In the genomic region with DNA sequence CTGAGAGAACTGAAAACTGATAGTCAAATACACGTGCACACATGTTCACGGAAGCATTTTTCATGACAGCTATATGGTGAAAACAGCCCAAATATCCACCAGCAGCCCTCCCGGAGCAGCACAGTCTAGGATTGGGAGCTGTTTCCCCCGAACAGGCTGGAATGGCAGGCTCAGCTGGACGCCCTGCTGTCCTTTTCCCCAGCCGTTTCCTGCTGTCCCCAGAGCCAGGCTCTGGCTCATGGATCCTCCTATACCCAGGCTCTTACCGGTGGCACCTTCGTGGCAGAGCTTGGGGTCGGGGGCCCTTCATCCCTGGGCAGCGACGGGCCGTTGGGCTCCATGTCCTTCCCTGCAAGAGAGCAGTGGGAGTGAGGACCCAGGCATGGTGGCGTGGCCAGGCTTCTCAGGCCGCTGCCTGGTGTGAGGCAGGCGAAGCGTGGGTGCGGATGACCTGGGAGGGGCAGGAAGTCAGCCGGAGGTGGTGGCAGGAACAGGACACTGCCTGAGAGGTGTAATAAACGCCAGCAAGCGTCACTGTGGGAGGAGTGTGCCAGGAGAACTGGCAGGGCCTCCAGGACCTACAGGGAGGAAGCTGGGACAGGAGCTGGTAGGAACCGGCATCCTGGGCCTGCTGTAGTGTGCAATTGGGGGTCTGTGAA, we compare ENCODE assay signal across 12 cellular contexts. TPM values are rescaled to one million over a fixed set of nuclear protein-coding genes. Genes with fewer than 3 reads are reported as not detected.
DNase-seq lines count a peak whose midpoint lies in the region; ATAC-seq and TF ChIP-seq lines count a peak whose summit lies in the region.
"Had no signal": no experiment of that assay in that cellular context is flagged by ENCODE, and none has a peak within 500 bp of the region (broad histone marks: within the 10 kb centered on the region; RNA-seq: fewer than 3 reads in every experiment).

No MANE protein-coding gene starts in this region.

- H3K27me3 Mint-ChIP-seq in activated CD4-positive, alpha-beta T cell treated with anti-CD3 and anti-CD28 coated beads, Interleukin-2, amount 10 ng/mL, durations not matched to agents 24 days and 14 days: no peaks in the 10 kb centered on the region
- H3K27me3 Mint-ChIP-seq: activated CD4-positive, alpha-beta memory T cell treated with anti-CD3 and anti-CD28 coated beads for 36 hours had no signal

- no peak overlapping the region for H3K4me3 Mint-ChIP-seq in activated CD4-positive, alpha-beta T cell treated with anti-CD3 and anti-CD28 coated beads, Interleukin-2, amount 10 ng/mL, durations not matched to agents 24 days and 14 days
- H3K4me3 Mint-ChIP-seq: activated CD4-positive, alpha-beta memory T cell treated with anti-CD3 and anti-CD28 coated beads for 36 hours had no signal

- H4K20me1 ChIP-seq in smooth muscle cell (ENCODE audit: low read depth): peaks cover 60% of the 10 kb centered on the region

- no peak for ATAC-seq in lung (ENCODE audit: insufficient read depth, low FRiP score)
- ATAC-seq: activated naive CD4-positive, alpha-beta T cell treated with anti-CD3 and anti-CD28 coated beads, Interleukin-2, amount 50 U/mL, for 72 hours had no signal

- no peak for TF ChIP-seq POLR2A in tibial nerve (IDR thresholded peaks at IDR 0.05)

- H3K27ac ChIP-seq in lung (ENCODE audit: low read depth in 1 of 2, low read length in 1 of 2) (peak overlapping the region in 1 of 2 donors; percentile 84), tibial nerve (peak overlapping the region; percentile 21 to 77 (median 56)), smooth muscle cell (ENCODE audit: low read depth) (no peak overlapping the region)

- H3K79me2 ChIP-seq in smooth muscle cell (ENCODE audit: low read depth): no peaks in the 10 kb centered on the region

- H3K4me1 Mint-ChIP-seq in activated CD4-positive, alpha-beta T cell treated with anti-CD3 and anti-CD28 coated beads, Interleukin-2, amount 10 ng/mL, durations not matched to agents 24 days and 14 days: no peaks in the 10 kb centered on the region

- no peaks in the 10 kb centered on the region for H3K9me3 Mint-ChIP-seq in activated CD4-positive, alpha-beta T cell treated with anti-CD3 and anti-CD28 coated beads, Interleukin-2, amount 10 ng/mL, durations not matched to agents 24 days and 14 days
- H3K9me3 Mint-ChIP-seq: activated CD4-positive, alpha-beta memory T cell treated with anti-CD3 and anti-CD28 coated beads for 36 hours; activated naive CD4-positive, alpha-beta T cell treated with anti-CD3 and anti-CD28 coated beads, Interleukin-2, amount 50 U/mL, for 72 hours had no signal

- 53 to 62% methylated on average over 21 of the region's 21 CpGs for WGBS in lung, 2 donors
- WGBS in tibial nerve, 2 donors: 81 to 82% methylated on average over 15 to 19 of the region's 21 CpGs
- 96% methylated on average over 21 of the region's 21 CpGs for WGBS in smooth muscle cell (ENCODE audit: low lambda C conversion rate)

- H3K27me3 ChIP-seq in NT2/D1 (ENCODE audit: insufficient read depth, insufficient read length): no peaks in the 10 kb centered on the region
- H3K27me3 ChIP-seq in lung (ENCODE audit: control insufficient read depth, insufficient read depth): no peaks in the 10 kb centered on the region
- H3K27me3 ChIP-seq in tibial nerve: no peaks in the 10 kb centered on the region
- H3K27me3 ChIP-seq in smooth muscle cell (ENCODE audit: low read depth): no peaks in the 10 kb centered on the region

- peaks cover 67% of the 10 kb centered on the region for H3K36me3 ChIP-seq in NT2/D1 (ENCODE audit: insufficient read depth, insufficient read length, low read length)
- H3K36me3 ChIP-seq in lung (ENCODE audit: control insufficient read depth in 2 of 2, insufficient read depth in 2 of 2, low read length in 2 of 2): peaks cover 0 to 26% of the 10 kb centered on the region in 2 donors
- H3K36me3 ChIP-seq in tibial nerve: peaks cover 0 to 56% (median 5%) of the 10 kb centered on the region in 3 donors
- no peaks in the 10 kb centered on the region for H3K36me3 ChIP-seq in smooth muscle cell (ENCODE audit: low read depth)

- H3K27ac Mint-ChIP-seq in activated CD4-positive, alpha-beta T cell treated with anti-CD3 and anti-CD28 coated beads, Interleukin-2, amount 10 ng/mL, durations not matched to agents 24 days and 14 days: no peak overlapping the region
- H3K27ac Mint-ChIP-seq: activated CD4-positive, alpha-beta memory T cell treated with anti-CD3 and anti-CD28 coated beads for 36 hours; activated naive CD4-positive, alpha-beta T cell treated with anti-CD3 and anti-CD28 coated beads, Interleukin-2, amount 50 U/mL, for 72 hours had no signal

- H3K9ac ChIP-seq in NT2/D1 (ENCODE audit: insufficient read length, low read depth): peak overlapping the region; percentile 5
- H3K9ac ChIP-seq in smooth muscle cell (ENCODE audit: low read depth): no peak overlapping the region

- no peak overlapping the region for H2AFZ ChIP-seq in smooth muscle cell (ENCODE audit: low read depth)

- H3K4me2 ChIP-seq in smooth muscle cell: no peak overlapping the region

- peak in 1 of 2 donors; percentile 15 for TF ChIP-seq EP300 in tibial nerve (IDR thresholded peaks at IDR 0.05)

- H3K36me3 Mint-ChIP-seq in activated CD4-positive, alpha-beta T cell treated with anti-CD3 and anti-CD28 coated beads, Interleukin-2, amount 10 ng/mL, durations not matched to agents 24 days and 14 days (ENCODE audit: low read depth): no peaks in the 10 kb centered on the region
- H3K36me3 Mint-ChIP-seq: activated CD4-positive, alpha-beta memory T cell treated with anti-CD3 and anti-CD28 coated beads for 36 hours; activated naive CD4-positive, alpha-beta T cell treated with anti-CD3 and anti-CD28 coated beads, Interleukin-2, amount 50 U/mL, for 72 hours had no signal

- H3K4me1 ChIP-seq in NT2/D1 (ENCODE audit: insufficient read depth, insufficient read length) (peaks cover 13% of the 10 kb centered on the region), lung (ENCODE audit: control insufficient read depth in 2 of 2, insufficient read depth in 2 of 2, low read length in 2 of 2) (peaks cover 0 to 27% of the 10 kb centered on the region in 2 donors), tibial nerve (peaks cover 0 to 73% (median 16%) of the 10 kb centered on the region in 4 donors), smooth muscle cell (ENCODE audit: low read depth) (no peaks in the 10 kb centered on the region)

- H3K9me3 ChIP-seq in NT2/D1 (ENCODE audit: insufficient read depth, low read length): no peaks in the 10 kb centered on the region
- no peaks in the 10 kb centered on the region for H3K9me3 ChIP-seq in lung (ENCODE audit: control insufficient read depth in 2 of 2, insufficient read depth in 1 of 2, low read length in 1 of 2)
- no peaks in the 10 kb centered on the region for H3K9me3 ChIP-seq in tibial nerve
- no peaks in the 10 kb centered on the region for H3K9me3 ChIP-seq in smooth muscle cell (replicated peaks; ENCODE audit: low read depth)

- H3K4me3 ChIP-seq in NT2/D1 (ENCODE audit: insufficient read length, low read depth) (no peak overlapping the region), lung (no peak overlapping the region), tibial nerve (no peak overlapping the region), smooth muscle cell (no peak overlapping the region)

- DNase-seq in NT2/D1 (ENCODE audit: low read depth, low spot score): no peak
- DNase-seq in dermis microvascular lymphatic vessel endothelial cell (ENCODE audit: low read depth in 2 of 2): peak; percentile 71 to 76
- DNase-seq in lung (ENCODE audit: low spot score): peak; percentile 52
- DNase-seq in tibial nerve (ENCODE audit: low spot score in 2 of 2): no peak
- DNase-seq in activated CD4-positive, alpha-beta T cell treated with anti-CD3 and anti-CD28 coated beads for 1 hour: no peak
- DNase-seq in smooth muscle cell (lab: John Stamatoyannopoulos, UW; ENCODE audit: unreplicated experiment): no peak
- DNase-seq in activated CD4-positive, alpha-beta T cell treated with anti-CD3 and anti-CD28 coated beads, Interleukin-2, amount 10 ng/mL, durations not matched to agents 24 days and 14 days: no peak
- DNase-seq: activated CD4-positive, alpha-beta memory T cell treated with anti-CD3 and anti-CD28 coated beads for 36 hours; cortex of kidney; mesenchymal stem cell; NCI-H526 had no signal

- no peak for TF ChIP-seq CTCF in lung (IDR thresholded peaks at IDR 0.05; ENCODE audit: control extremely low read depth, extremely low read depth)
- no peak for TF ChIP-seq CTCF in tibial nerve (IDR thresholded peaks at IDR 0.05)
- TF ChIP-seq CTCF in smooth muscle cell (IDR thresholded peaks at IDR 0.05; ENCODE audit: borderline replicate concordance, insufficient read depth, poor library complexity, severe bottlenecking): no peak

- intact Hi-C loops in activated CD4-positive, alpha-beta T cell treated with anti-CD3 and anti-CD28 coated beads, Interleukin-2, amount 10 ng/mL, durations not matched to agents 24 days and 14 days (cut with micrococcal nuclease): no loop called here

- H3F3A ChIP-seq in smooth muscle cell (ENCODE audit: low read depth): no peaks in the 10 kb centered on the region

RNA-seq across cellular contexts. Expression of gene OSBPL5, which starts 38.8 kb away (rescaled TPM):
- total RNA-seq in dermis microvascular lymphatic vessel endothelial cell (61.1 and 61.7 TPM in 2 replicates), lung (10 to 100 TPM; 34.2 to 51.5 TPM), tibial nerve (100 to 1,000 TPM in 2 of 4 donors, 10 to 100 TPM in 2; 58.8 to 168 (median 106) TPM), smooth muscle cell (24.2 and 27.3 TPM in 2 replicates)
- polyA plus RNA-seq in lung (10 to 100 TPM; 15.2 to 22.5 TPM), smooth muscle cell (43.4 and 46.0 TPM in 2 replicates)
- total RNA-seq in activated CD4-positive, alpha-beta T cell treated with anti-CD3 and anti-CD28 coated beads, Interleukin-2, amount 10 ng/mL, durations not matched to agents 24 days and 14 days: 2.3 and 3.4 TPM in 2 replicates

Comparison
In these comparisons a context has a peak if more than half of its experiments do, and no peak if none do; other contexts are left out.
1. DNase-seq: peak in dermis microvascular lymphatic vessel endothelial cell (2 of 2) and lung (single experiment); none in NT2/D1 (single experiment), tibial nerve (0 of 2), activated CD4-positive, alpha-beta T cell treated with anti-CD3 and anti-CD28 coated beads for 1 hour (single experiment), smooth muscle cell (single experiment) and activated CD4-positive, alpha-beta T cell treated with anti-CD3 and anti-CD28 coated beads, Interleukin-2, amount 10 ng/mL, durations not matched to agents 24 days and 14 days (single experiment).